In the genomic region with DNA sequence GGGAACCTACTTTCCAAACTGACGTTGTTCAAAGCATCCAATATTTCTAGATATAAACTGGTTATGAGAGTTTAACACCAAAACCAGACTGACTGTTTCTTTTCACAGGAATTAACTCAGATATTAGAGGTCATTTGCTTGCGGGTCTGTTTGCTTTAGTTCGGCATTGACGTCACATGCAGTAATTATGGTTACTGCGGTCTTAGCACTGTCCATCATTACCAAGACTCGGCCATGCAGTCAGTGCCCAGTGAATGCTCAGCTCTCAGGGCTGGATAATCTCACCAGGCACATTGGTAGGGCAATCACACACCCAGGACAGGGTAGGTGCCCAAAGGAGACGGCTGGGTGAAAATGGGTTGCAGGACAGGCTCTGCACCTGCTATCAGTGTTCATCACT, we compare ENCODE assay signal across 1 cellular context.
TF ChIP-seq lines count a peak whose summit lies in the region.

No MANE protein-coding gene starts in this region.

TF ChIP-seq in H1, 55 proteins besides CTCF, POLR2A, EP300 and RAD21:
- no peak for TF ChIP-seq ASH2L (IDR thresholded peaks at IDR 0.05; ENCODE audit: low read length)
- no peak for TF ChIP-seq RNF2 (IDR thresholded peaks at IDR 0.05; ENCODE audit: borderline replicate concordance, low read depth, low read length, missing control alignments, poor library complexity, severe bottlenecking)
- no peak for TF ChIP-seq CHD2 (IDR thresholded peaks at IDR 0.05; ENCODE audit: low read length)
- no peak for TF ChIP-seq CREB1 (IDR thresholded peaks at IDR 0.05)
- no peak for TF ChIP-seq CEBPB (IDR thresholded peaks at IDR 0.05; ENCODE audit: low read depth, low read length)
- no peak for TF ChIP-seq NRF1 (IDR thresholded peaks at IDR 0.05; ENCODE audit: low read depth, low read length)
- TF ChIP-seq BCL11A (IDR thresholded peaks at IDR 0.05; ENCODE audit: low read depth in 2 of 2, low read length in 2 of 2): no peak
- TF ChIP-seq, protein P1, sequence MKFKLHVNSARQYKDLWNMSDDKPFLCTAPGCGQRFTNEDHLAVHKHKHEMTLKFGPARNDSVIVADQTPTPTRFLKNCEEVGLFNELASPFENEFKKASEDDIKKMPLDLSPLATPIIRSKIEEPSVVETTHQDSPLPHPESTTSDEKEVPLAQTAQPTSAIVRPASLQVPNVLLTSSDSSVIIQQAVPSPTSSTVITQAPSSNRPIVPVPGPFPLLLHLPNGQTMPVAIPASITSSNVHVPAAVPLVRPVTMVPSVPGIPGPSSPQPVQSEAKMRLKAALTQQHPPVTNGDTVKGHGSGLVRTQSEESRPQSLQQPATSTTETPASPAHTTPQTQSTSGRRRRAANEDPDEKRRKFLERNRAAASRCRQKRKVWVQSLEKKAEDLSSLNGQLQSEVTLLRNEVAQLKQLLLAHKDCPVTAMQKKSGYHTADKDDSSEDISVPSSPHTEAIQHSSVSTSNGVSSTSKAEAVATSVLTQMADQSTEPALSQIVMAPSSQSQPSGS (IDR thresholded peaks at IDR 0.05; ENCODE audit: low read length): no peak
- TF ChIP-seq POLR2AphosphoS5 (IDR thresholded peaks at IDR 0.05; ENCODE audit: low read depth, low read length): no peak
- TF ChIP-seq, protein P2, sequence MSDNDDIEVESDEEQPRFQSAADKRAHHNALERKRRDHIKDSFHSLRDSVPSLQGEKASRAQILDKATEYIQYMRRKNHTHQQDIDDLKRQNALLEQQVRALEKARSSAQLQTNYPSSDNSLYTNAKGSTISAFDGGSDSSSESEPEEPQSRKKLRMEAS (IDR thresholded peaks at IDR 0.05): no peak
- TF ChIP-seq, protein P3, sequence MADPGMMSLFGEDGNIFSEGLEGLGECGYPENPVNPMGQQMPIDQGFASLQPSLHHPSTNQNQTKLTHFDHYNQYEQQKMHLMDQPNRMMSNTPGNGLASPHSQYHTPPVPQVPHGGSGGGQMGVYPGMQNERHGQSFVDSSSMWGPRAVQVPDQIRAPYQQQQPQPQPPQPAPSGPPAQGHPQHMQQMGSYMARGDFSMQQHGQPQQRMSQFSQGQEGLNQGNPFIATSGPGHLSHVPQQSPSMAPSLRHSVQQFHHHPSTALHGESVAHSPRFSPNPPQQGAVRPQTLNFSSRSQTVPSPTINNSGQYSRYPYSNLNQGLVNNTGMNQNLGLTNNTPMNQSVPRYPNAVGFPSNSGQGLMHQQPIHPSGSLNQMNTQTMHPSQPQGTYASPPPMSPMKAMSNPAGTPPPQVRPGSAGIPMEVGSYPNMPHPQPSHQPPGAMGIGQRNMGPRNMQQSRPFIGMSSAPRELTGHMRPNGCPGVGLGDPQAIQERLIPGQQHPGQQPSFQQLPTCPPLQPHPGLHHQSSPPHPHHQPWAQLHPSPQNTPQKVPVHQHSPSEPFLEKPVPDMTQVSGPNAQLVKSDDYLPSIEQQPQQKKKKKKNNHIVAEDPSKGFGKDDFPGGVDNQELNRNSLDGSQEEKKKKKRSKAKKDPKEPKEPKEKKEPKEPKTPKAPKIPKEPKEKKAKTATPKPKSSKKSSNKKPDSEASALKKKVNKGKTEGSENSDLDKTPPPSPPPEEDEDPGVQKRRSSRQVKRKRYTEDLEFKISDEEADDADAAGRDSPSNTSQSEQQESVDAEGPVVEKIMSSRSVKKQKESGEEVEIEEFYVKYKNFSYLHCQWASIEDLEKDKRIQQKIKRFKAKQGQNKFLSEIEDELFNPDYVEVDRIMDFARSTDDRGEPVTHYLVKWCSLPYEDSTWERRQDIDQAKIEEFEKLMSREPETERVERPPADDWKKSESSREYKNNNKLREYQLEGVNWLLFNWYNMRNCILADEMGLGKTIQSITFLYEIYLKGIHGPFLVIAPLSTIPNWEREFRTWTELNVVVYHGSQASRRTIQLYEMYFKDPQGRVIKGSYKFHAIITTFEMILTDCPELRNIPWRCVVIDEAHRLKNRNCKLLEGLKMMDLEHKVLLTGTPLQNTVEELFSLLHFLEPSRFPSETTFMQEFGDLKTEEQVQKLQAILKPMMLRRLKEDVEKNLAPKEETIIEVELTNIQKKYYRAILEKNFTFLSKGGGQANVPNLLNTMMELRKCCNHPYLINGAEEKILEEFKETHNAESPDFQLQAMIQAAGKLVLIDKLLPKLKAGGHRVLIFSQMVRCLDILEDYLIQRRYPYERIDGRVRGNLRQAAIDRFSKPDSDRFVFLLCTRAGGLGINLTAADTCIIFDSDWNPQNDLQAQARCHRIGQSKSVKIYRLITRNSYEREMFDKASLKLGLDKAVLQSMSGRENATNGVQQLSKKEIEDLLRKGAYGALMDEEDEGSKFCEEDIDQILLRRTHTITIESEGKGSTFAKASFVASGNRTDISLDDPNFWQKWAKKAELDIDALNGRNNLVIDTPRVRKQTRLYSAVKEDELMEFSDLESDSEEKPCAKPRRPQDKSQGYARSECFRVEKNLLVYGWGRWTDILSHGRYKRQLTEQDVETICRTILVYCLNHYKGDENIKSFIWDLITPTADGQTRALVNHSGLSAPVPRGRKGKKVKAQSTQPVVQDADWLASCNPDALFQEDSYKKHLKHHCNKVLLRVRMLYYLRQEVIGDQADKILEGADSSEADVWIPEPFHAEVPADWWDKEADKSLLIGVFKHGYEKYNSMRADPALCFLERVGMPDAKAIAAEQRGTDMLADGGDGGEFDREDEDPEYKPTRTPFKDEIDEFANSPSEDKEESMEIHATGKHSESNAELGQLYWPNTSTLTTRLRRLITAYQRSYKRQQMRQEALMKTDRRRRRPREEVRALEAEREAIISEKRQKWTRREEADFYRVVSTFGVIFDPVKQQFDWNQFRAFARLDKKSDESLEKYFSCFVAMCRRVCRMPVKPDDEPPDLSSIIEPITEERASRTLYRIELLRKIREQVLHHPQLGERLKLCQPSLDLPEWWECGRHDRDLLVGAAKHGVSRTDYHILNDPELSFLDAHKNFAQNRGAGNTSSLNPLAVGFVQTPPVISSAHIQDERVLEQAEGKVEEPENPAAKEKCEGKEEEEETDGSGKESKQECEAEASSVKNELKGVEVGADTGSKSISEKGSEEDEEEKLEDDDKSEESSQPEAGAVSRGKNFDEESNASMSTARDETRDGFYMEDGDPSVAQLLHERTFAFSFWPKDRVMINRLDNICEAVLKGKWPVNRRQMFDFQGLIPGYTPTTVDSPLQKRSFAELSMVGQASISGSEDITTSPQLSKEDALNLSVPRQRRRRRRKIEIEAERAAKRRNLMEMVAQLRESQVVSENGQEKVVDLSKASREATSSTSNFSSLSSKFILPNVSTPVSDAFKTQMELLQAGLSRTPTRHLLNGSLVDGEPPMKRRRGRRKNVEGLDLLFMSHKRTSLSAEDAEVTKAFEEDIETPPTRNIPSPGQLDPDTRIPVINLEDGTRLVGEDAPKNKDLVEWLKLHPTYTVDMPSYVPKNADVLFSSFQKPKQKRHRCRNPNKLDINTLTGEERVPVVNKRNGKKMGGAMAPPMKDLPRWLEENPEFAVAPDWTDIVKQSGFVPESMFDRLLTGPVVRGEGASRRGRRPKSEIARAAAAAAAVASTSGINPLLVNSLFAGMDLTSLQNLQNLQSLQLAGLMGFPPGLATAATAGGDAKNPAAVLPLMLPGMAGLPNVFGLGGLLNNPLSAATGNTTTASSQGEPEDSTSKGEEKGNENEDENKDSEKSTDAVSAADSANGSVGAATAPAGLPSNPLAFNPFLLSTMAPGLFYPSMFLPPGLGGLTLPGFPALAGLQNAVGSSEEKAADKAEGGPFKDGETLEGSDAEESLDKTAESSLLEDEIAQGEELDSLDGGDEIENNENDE (IDR thresholded peaks at IDR 0.05; ENCODE audit: insufficient replicate concordance, low read length): no peak
- TF ChIP-seq SP2 (IDR thresholded peaks at IDR 0.05; ENCODE audit: low read length): no peak
- TF ChIP-seq TCF12 (IDR thresholded peaks at IDR 0.05; ENCODE audit: low read depth, low read length): no peak
- TF ChIP-seq POU5F1 (IDR thresholded peaks at IDR 0.05; ENCODE audit: low read depth, low read length): no peak
- TF ChIP-seq CBX5 (IDR thresholded peaks at IDR 0.05; ENCODE audit: low read depth, low read length): no peak
- TF ChIP-seq RXRA (IDR thresholded peaks at IDR 0.05; ENCODE audit: insufficient read depth, low read depth, low read length): no peak
- no peak for TF ChIP-seq YY1 (IDR thresholded peaks at IDR 0.05; ENCODE audit: low read depth, low read length)
- no peak for TF ChIP-seq SAP30 (IDR thresholded peaks at IDR 0.05; ENCODE audit: insufficient read depth, insufficient replicate concordance, low read length)
- no peak for TF ChIP-seq FOSL1 (IDR thresholded peaks at IDR 0.05; ENCODE audit: insufficient read depth, low read depth, low read length)
TF ChIP-seq in H1: peak in this region for 0.
